6 cellular contexts compared by ENCODE assay signal in genomic region chr1:983736-984475, GRCh38. TPM values are rescaled to one million over a fixed set of nuclear protein-coding genes. Genes with fewer than 3 reads are reported as not detected.
DNase-seq lines count a peak whose midpoint lies in the region; ATAC-seq and TF ChIP-seq lines count a peak whose summit lies in the region.

No MANE protein-coding gene starts in this region.

- H3K9me3 Mint-ChIP-seq in central memory CD8-positive, alpha-beta T cell: no peaks in the 10 kb centered on the region

- no peaks in the 10 kb centered on the region for H3K36me3 Mint-ChIP-seq in central memory CD8-positive, alpha-beta T cell (ENCODE audit: insufficient read depth)

- peaks cover 51% of the 10 kb centered on the region for H3K27me3 Mint-ChIP-seq in central memory CD8-positive, alpha-beta T cell

- H3K4me1 ChIP-seq in RWPE2 (ENCODE audit: insufficient read depth, poor library complexity, severe bottlenecking): no peaks in the 10 kb centered on the region
- no peaks in the 10 kb centered on the region for H3K4me1 ChIP-seq in prostate gland (replicated peaks)

- DNase-seq in COR-L47 (lab: John Stamatoyannopoulos, UW) (peak; percentile 12), RWPE2 (ENCODE audit: low spot score) (no peak), prostate gland (ENCODE audit: low spot score) (no peak), DMS114 treated with DMSO at 0.1 percent for 48 hours (lab: John Stamatoyannopoulos, UW; ENCODE audit: unreplicated experiment) (no peak), retina (no peak)
- no peak for DNase-seq in central memory CD8-positive, alpha-beta T cell (ENCODE audit: low spot score in 2 of 2)

- H3K27me3 ChIP-seq in RWPE2 (ENCODE audit: insufficient read depth, poor library complexity, severe bottlenecking) (peaks cover 5% of the 10 kb centered on the region), prostate gland (replicated peaks; ENCODE audit: insufficient read depth) (peaks cover 1% of the 10 kb centered on the region)

- H3K9me3 ChIP-seq in RWPE2 (ENCODE audit: severe bottlenecking) (no peaks in the 10 kb centered on the region), prostate gland (no peaks in the 10 kb centered on the region)

- 23% methylated on average over 29 of the region's 32 CpGs for WGBS in prostate gland

- TF ChIP-seq POLR2A in prostate gland (IDR thresholded peaks at IDR 0.05): no peak

- no peak overlapping the region for H3K27ac ChIP-seq in RWPE2 (ENCODE audit: poor library complexity, severe bottlenecking)
- H3K27ac ChIP-seq in prostate gland: no peak overlapping the region

- intact Hi-C loops in prostate gland (cut with DNase I): loop anchor here (1.0 kb wide), 1 partner anchor 79 kb away; no protein-coding TSS in a partner anchor

- peak; percentile 40; the same call in 2 of the 3 replicates for ATAC-seq in RWPE2 (ENCODE audit: low read depth)
- ATAC-seq in central memory CD8-positive, alpha-beta T cell (replicated peaks; ENCODE audit: extremely low read depth, poor library complexity, severe bottlenecking): peak; percentile 64

- H3K36me3 ChIP-seq in RWPE2 (ENCODE audit: low read depth): no peaks in the 10 kb centered on the region
- H3K36me3 ChIP-seq in prostate gland: no peaks in the 10 kb centered on the region

- H3K4me1 Mint-ChIP-seq in central memory CD8-positive, alpha-beta T cell: no peaks in the 10 kb centered on the region

- no peak overlapping the region for H3K27ac Mint-ChIP-seq in central memory CD8-positive, alpha-beta T cell (ENCODE audit: low read depth)

- no peak overlapping the region for H3K4me3 ChIP-seq in RWPE2 (ENCODE audit: severe bottlenecking)
- no peak overlapping the region for H3K4me3 ChIP-seq in prostate gland

- TF ChIP-seq CTCF in RWPE2 (IDR thresholded peaks at IDR 0.05; ENCODE audit: poor library complexity, severe bottlenecking) (peak; percentile 93), prostate gland (IDR thresholded peaks at IDR 0.05) (peak; percentile 61 to 82 (median 71))

- H3K4me3 Mint-ChIP-seq in central memory CD8-positive, alpha-beta T cell: no peak overlapping the region

RNA-seq across cellular contexts. Expression of gene PERM1, which starts 2.0 kb away (rescaled TPM):
- total RNA-seq in prostate gland: 1 to 10 TPM in 1 of 2 donors, under 1 TPM in 1; 0.80 to 3.9 TPM

RNA-seq across cellular contexts. Expression of gene HES4, which starts 16.0 kb away (rescaled TPM):
- total RNA-seq in prostate gland: 10 to 100 TPM; 45.8 to 82.6 TPM

RNA-seq across cellular contexts. Expression of gene PLEKHN1, which starts 17.6 kb away (rescaled TPM):
- total RNA-seq in prostate gland: 1 to 10 TPM; 1.4 to 6.4 TPM

RNA-seq across cellular contexts. Expression of gene KLHL17, which starts 23.5 kb away (rescaled TPM):
- 10 to 100 TPM; 10.9 to 24.5 TPM for total RNA-seq in prostate gland

RNA-seq across cellular contexts. Expression of gene NOC2L, which starts 24.9 kb away (rescaled TPM):
- 10 to 100 TPM; 43.2 to 65.5 TPM for total RNA-seq in prostate gland
